In genomic region chr1:91533625-91534024, GRCh38 we compare ENCODE assay signal across 31 cellular contexts.
"Had no signal": no experiment of that assay in that cellular context is flagged by ENCODE, and none has a peak within 500 bp of the region (broad histone marks: within the 10 kb centered on the region; RNA-seq: fewer than 3 reads in every experiment).

No MANE protein-coding gene starts in this region.

- H3K4me1 ChIP-seq: ascending aorta, body of pancreas, Peyer's patch had no signal

- DNase-seq: activated CD4-positive, alpha-beta memory T cell treated with anti-CD3 and anti-CD28 coated beads, Interleukin-2, amount 10 ng/mL, durations not matched to agents 7 days and 5 days; activated CD4-positive, alpha-beta T cell treated with anti-CD3 and anti-CD28 coated beads, Interleukin-2, amount 50 U/mL, for 1 hour; activated CD4-positive, CD25-positive, alpha-beta regulatory T cell; activated CD8-positive, alpha-beta memory T cell treated with anti-CD3 and anti-CD28 coated beads, Interleukin-2, amount 50 U/mL, for 48 hours; activated effector memory CD4-positive, alpha-beta T cell treated with anti-CD3 and anti-CD28 coated beads, Interleukin-2, amount 50 U/mL, for 16 hours; activated naive CD4-positive, alpha-beta T cell treated with Interleukin-2 at 50 U/mL for 16 hours; activated naive CD8-positive, alpha-beta T cell treated with anti-CD3 and anti-CD28 coated beads, Interleukin-2, amount 50 U/mL, for 24 hours; activated T-cell treated with anti-CD3 and anti-CD28 coated beads, Interleukin-2, amount 50 U/mL, for 4 hours; amniotic stem cell; body of pancreas; central memory CD4-positive, alpha-beta T cell; MM.1S; NCI-H1105; NCI-H1436; NCI-H1694 treated with DMSO at 0.1 percent for 48 hours; NCI-H2029 treated with DMSO at 0.1 percent for 48 hours; NCI-H345; NCI-H510A; NCI-H69; Peyer's patch; SHP77; SW 1271; T1000 had no signal

- H3K36me3 ChIP-seq: ascending aorta, Peyer's patch, SJSA1 had no signal

- H3K36me3 Mint-ChIP-seq: activated naive CD4-positive, alpha-beta T cell treated with anti-CD3 and anti-CD28 coated beads, Interleukin-2, amount 50 U/mL, for 72 hours had no signal

- ATAC-seq: activated naive CD4-positive, alpha-beta T cell treated with anti-CD3 and anti-CD28 coated beads, Interleukin-2, amount 50 U/mL, for 72 hours; activated naive CD8-positive, alpha-beta T cell treated with anti-CD3 and anti-CD28 coated beads, Interleukin-2, amount 50 U/mL, for 24 hours; activated T-cell treated with anti-CD3 and anti-CD28 coated beads, Interleukin-2, amount 50 U/mL, for 4 hours; body of pancreas; SK-N-SH treated with all-trans-retinoic acid at 6 μM for 48 hours had no signal

- H3K9me3 ChIP-seq: ascending aorta, body of pancreas, Peyer's patch, SJSA1 had no signal

- H3K27ac Mint-ChIP-seq: activated CD4-positive, alpha-beta memory T cell treated with anti-CD3 and anti-CD28 coated beads, Interleukin-2, amount 10 ng/mL, durations not matched to agents 7 days and 5 days; activated naive CD8-positive, alpha-beta T cell treated with anti-CD3 and anti-CD28 coated beads, Interleukin-2, amount 50 U/mL, for 24 hours; T-helper 1 cell treated with Interleukin-12 subunit alpha and Interleukin-12 subunit beta and Interleukin-4 antibody, amounts not matched to agents 30 μg/mL and 1 μg/mL, for 36 hours had no signal

- H3K27me3 Mint-ChIP-seq: activated CD4-positive, alpha-beta memory T cell treated with anti-CD3 and anti-CD28 coated beads, Interleukin-2, amount 10 ng/mL, durations not matched to agents 7 days and 5 days; activated naive CD8-positive, alpha-beta T cell treated with anti-CD3 and anti-CD28 coated beads, Interleukin-2, amount 50 U/mL, for 24 hours had no signal

- H3K9me3 Mint-ChIP-seq: activated CD4-positive, alpha-beta memory T cell treated with anti-CD3 and anti-CD28 coated beads, Interleukin-2, amount 10 ng/mL, durations not matched to agents 7 days and 5 days; activated naive CD4-positive, alpha-beta T cell treated with anti-CD3 and anti-CD28 coated beads, Interleukin-2, amount 50 U/mL, for 72 hours; activated naive CD8-positive, alpha-beta T cell treated with anti-CD3 and anti-CD28 coated beads, Interleukin-2, amount 50 U/mL, for 24 hours; activated T-cell treated with anti-CD3 and anti-CD28 coated beads, Interleukin-2, amount 50 U/mL, for 4 hours; T-helper 1 cell treated with Interleukin-12 subunit alpha and Interleukin-12 subunit beta and Interleukin-4 antibody, amounts not matched to agents 30 μg/mL and 1 μg/mL, for 36 hours had no signal

- H3K27me3 ChIP-seq: ascending aorta, body of pancreas, Peyer's patch, SJSA1 had no signal

- FAIRE-seq: bronchial epithelial cell, TTC549 had no signal

- H3K27ac ChIP-seq: ascending aorta, body of pancreas, Peyer's patch, RWPE1, SJSA1 had no signal

- H3K4me3 ChIP-seq: ascending aorta, body of pancreas, Peyer's patch, SJSA1 had no signal

- H3K4me3 Mint-ChIP-seq: activated CD4-positive, alpha-beta memory T cell treated with anti-CD3 and anti-CD28 coated beads, Interleukin-2, amount 10 ng/mL, durations not matched to agents 7 days and 5 days; activated naive CD8-positive, alpha-beta T cell treated with anti-CD3 and anti-CD28 coated beads, Interleukin-2, amount 50 U/mL, for 24 hours; activated T-cell treated with anti-CD3 and anti-CD28 coated beads, Interleukin-2, amount 50 U/mL, for 4 hours; T-helper 1 cell treated with Interleukin-12 subunit alpha and Interleukin-12 subunit beta and Interleukin-4 antibody, amounts not matched to agents 30 μg/mL and 1 μg/mL, for 36 hours had no signal
